In genomic region chr19:7706188-7706530, GRCh38 we compare ENCODE assay signal across 1 cellular context.
TF ChIP-seq lines count a peak whose summit lies in the region.

No MANE protein-coding gene starts in this region.

TF ChIP-seq in H1, 55 proteins besides CTCF, POLR2A, EP300 and RAD21:
- no peak for TF ChIP-seq POU5F1 (IDR thresholded peaks at IDR 0.05; ENCODE audit: low read depth, low read length)
- no peak for TF ChIP-seq CBX5 (IDR thresholded peaks at IDR 0.05; ENCODE audit: low read depth, low read length)
- no peak for TF ChIP-seq SP2 (IDR thresholded peaks at IDR 0.05; ENCODE audit: low read length)
- TF ChIP-seq TAF7 (optimal IDR thresholded peaks at IDR 0.05; ENCODE audit: borderline replicate concordance, low read depth, low read length): no peak
- no peak for TF ChIP-seq RFX5 (IDR thresholded peaks at IDR 0.05; ENCODE audit: borderline replicate concordance, low read depth, low read length)
- TF ChIP-seq SIN3A (conservative IDR thresholded peaks at IDR 0.05 in 1 of 2, IDR thresholded peaks at IDR 0.05 in 1 of 2; ENCODE audit: low read depth in 1 of 2, low read length in 2 of 2): no peak
- TF ChIP-seq BACH1 (IDR thresholded peaks at IDR 0.05; ENCODE audit: low read length): no peak
- no peak for TF ChIP-seq BCL11A (IDR thresholded peaks at IDR 0.05; ENCODE audit: low read depth in 2 of 2, low read length in 2 of 2)
- TF ChIP-seq ATF3 (IDR thresholded peaks at IDR 0.05; ENCODE audit: insufficient read depth, low read depth, low read length): no peak
- TF ChIP-seq GABPA (IDR thresholded peaks at IDR 0.05; ENCODE audit: borderline replicate concordance, insufficient read depth, low read length): no peak
- no peak for TF ChIP-seq EGR1 (IDR thresholded peaks at IDR 0.05; ENCODE audit: borderline replicate concordance, low read depth, low read length)
- TF ChIP-seq FOSL1 (IDR thresholded peaks at IDR 0.05; ENCODE audit: insufficient read depth, low read depth, low read length): no peak
- TF ChIP-seq RXRA (IDR thresholded peaks at IDR 0.05; ENCODE audit: insufficient read depth, low read depth, low read length): no peak
- no peak for TF ChIP-seq CHD7 (IDR thresholded peaks at IDR 0.05; ENCODE audit: insufficient replicate concordance, low read length)
- no peak for TF ChIP-seq SIX5 (IDR thresholded peaks at IDR 0.05; ENCODE audit: low read depth, low read length)
- no peak for TF ChIP-seq E2F6 (IDR thresholded peaks at IDR 0.05)
TF ChIP-seq in H1: peak in this region for 0.
